Comparison of ENCODE assay signal across 22 cellular contexts in the genomic region with DNA sequence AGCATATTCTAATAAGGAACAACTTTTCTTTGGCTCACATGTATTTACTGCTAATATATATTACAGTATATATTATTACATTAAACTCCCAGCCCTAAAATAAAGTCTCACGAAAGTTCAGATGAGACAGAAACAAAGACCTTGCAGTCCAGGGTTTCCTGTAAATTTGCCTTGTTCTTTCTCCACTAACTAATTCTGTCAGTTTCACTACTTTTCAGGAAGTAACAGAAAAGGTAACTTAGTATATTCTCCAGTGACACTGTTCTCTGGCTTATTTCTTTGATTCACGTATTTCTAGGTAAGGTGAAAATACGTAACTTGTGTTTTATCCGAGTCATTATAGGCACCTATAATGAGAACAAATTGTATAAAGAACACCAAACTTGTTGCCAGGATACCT. TPM values are rescaled to one million over a fixed set of nuclear protein-coding genes. Genes with fewer than 3 reads are reported as not detected.
DNase-seq lines count a peak whose midpoint lies in the region; ATAC-seq, FAIRE-seq and TF ChIP-seq lines count a peak whose summit lies in the region.
"Had no signal": no experiment of that assay in that cellular context is flagged by ENCODE, and none has a peak within 500 bp of the region (broad histone marks: within the 10 kb centered on the region; RNA-seq: fewer than 3 reads in every experiment).

No MANE protein-coding gene starts in this region.

- peak overlapping the region; percentile 23; the same call in 1 of the 2 replicates for H3K4me3 ChIP-seq in GM12865 (ENCODE audit: low read depth, low read length)
- no peak overlapping the region for H3K4me3 ChIP-seq in neuronal stem cell (ENCODE audit: low read length in 2 of 2)
- H3K4me3 ChIP-seq: SJCRH30 had no signal

- no peak overlapping the region for H3K23ac ChIP-seq in neuronal stem cell (ENCODE audit: low read depth, low read length, poor library complexity)

- no peak overlapping the region for H2BK12ac ChIP-seq in neuronal stem cell (ENCODE audit: low read length)

- peak; percentile 37 for DNase-seq in GM12865 (ENCODE audit: low read depth)
- no peak for DNase-seq in GM19239 (ENCODE audit: insufficient read length, low spot score)
- peak; percentile 35 for DNase-seq in OCI-M1 (lab: John Stamatoyannopoulos, UW)
- DNase-seq in memory B cell (ENCODE audit: low spot score in 2 of 2): no peak
- DNase-seq in neuronal stem cell (ENCODE audit: low spot score): no peak
- DNase-seq in NCI-H187 (lab: John Stamatoyannopoulos, UW): no peak
- DNase-seq: Caco-2; CD8-positive, alpha-beta T cell; DMS79; GF-D8; KBM-7; NCI-H1092 treated with DMSO at 0.1 percent for 48 hours; NCI-H1436; NCI-H187 treated with DMSO at 0.1 percent for 48 hours; NCI-H2171 treated with DMSO at 0.1 percent for 48 hours; NCI-H345; PC-3; SJCRH30 had no signal

- no peak overlapping the region for H2BK120ac ChIP-seq in neuronal stem cell (ENCODE audit: low read depth, low read length)

- no peak overlapping the region for H2BK5ac ChIP-seq in neuronal stem cell (ENCODE audit: low read length)

- no peak overlapping the region for H3K18ac ChIP-seq in neuronal stem cell (ENCODE audit: low read length)

- H3K4me2 ChIP-seq in neuronal stem cell (ENCODE audit: insufficient read depth, low read length, poor library complexity, severe bottlenecking): no peak overlapping the region

- H3K4me1 Mint-ChIP-seq in memory B cell: peaks cover 15% of the 10 kb centered on the region

- peaks cover 0 to 4% of the 10 kb centered on the region in 2 donors for H3K36me3 ChIP-seq in neuronal stem cell (replicated peaks in 1 of 2; ENCODE audit: control insufficient read depth in 2 of 2, insufficient read depth in 2 of 2, low read length in 2 of 2)

- no peaks in the 10 kb centered on the region for H3K27me3 Mint-ChIP-seq in memory B cell
- H3K27me3 Mint-ChIP-seq: B cell had no signal

- no peak overlapping the region for H3K4me3 Mint-ChIP-seq in memory B cell
- H3K4me3 Mint-ChIP-seq: B cell; CD8-positive, alpha-beta T cell had no signal

- H3K4me1 ChIP-seq in neuronal stem cell (ENCODE audit: control insufficient read depth in 2 of 2, insufficient read depth in 1 of 2, low read depth in 1 of 2, low read length in 2 of 2): peaks cover 0 to 6% of the 10 kb centered on the region in 2 donors
- H3K4me1 ChIP-seq: SJCRH30 had no signal

- peaks cover 0 to 8% of the 10 kb centered on the region in 2 donors for H3K9me3 ChIP-seq in neuronal stem cell (replicated peaks in 1 of 2; ENCODE audit: control insufficient read depth in 2 of 2, insufficient read depth in 1 of 2, low read depth in 1 of 2, low read length in 2 of 2)
- H3K9me3 ChIP-seq: Caco-2 had no signal

- no peak overlapping the region for H4K8ac ChIP-seq in neuronal stem cell (ENCODE audit: low read depth, low read length)

- no peak for ATAC-seq in memory B cell (ENCODE audit: low read depth)
- no peak for ATAC-seq in GM18909 (IDR thresholded peaks at IDR 0.05; ENCODE audit: poor library complexity, unreplicated experiment)
- ATAC-seq: CD8-positive, alpha-beta T cell; HCT116; PC-3 had no signal

- H3K14ac ChIP-seq in neuronal stem cell (ENCODE audit: low read length): no peak overlapping the region

- H3K79me1 ChIP-seq in neuronal stem cell (ENCODE audit: low read depth, low read length): peaks cover 2% of the 10 kb centered on the region

- WGBS in neuronal stem cell (ENCODE audit: extremely low coverage in 2 of 2, insufficient read length in 2 of 2, insufficient replicate concordance in 1 of 2), 2 donors: no CpG with 5 or more reads among the region's 4 CpGs

- no peak overlapping the region for H2AK5ac ChIP-seq in neuronal stem cell (ENCODE audit: low read depth, low read length)

- no peak overlapping the region for H3K9ac ChIP-seq in neuronal stem cell (ENCODE audit: low read depth, low read length, poor library complexity)

- H3K27me3 ChIP-seq in neuronal stem cell (ENCODE audit: control insufficient read depth in 3 of 3, insufficient read depth in 3 of 3, low read depth in 1 of 3, low read length in 3 of 3): no peaks in the 10 kb centered on the region
- H3K27me3 ChIP-seq: SJCRH30 had no signal

- H3K27ac ChIP-seq in neuronal stem cell (replicated peaks; ENCODE audit: low read length): no peak overlapping the region
- H3K27ac ChIP-seq: C4-2B, SJCRH30 had no signal

- H3K36me3 Mint-ChIP-seq in memory B cell: peaks cover 2% of the 10 kb centered on the region

- no peak overlapping the region for H4K91ac ChIP-seq in neuronal stem cell (ENCODE audit: low read depth, low read length, poor library complexity)

- no peak overlapping the region for H2BK15ac ChIP-seq in neuronal stem cell (ENCODE audit: low read length)

- peak; percentile 83 for FAIRE-seq in GM19239 (lab: Jason Lieb, UNC)

- peaks cover 3% of the 10 kb centered on the region for H3K9me3 Mint-ChIP-seq in memory B cell
- H3K9me3 Mint-ChIP-seq: CD8-positive, alpha-beta T cell had no signal

- H2AFZ ChIP-seq in neuronal stem cell (ENCODE audit: low read length): no peak overlapping the region

- H3K4ac ChIP-seq in neuronal stem cell (ENCODE audit: low read length): no peak overlapping the region

- peak overlapping the region; percentile 68 for H3K27ac Mint-ChIP-seq in memory B cell
- H3K27ac Mint-ChIP-seq: CD8-positive, alpha-beta T cell had no signal

- TF ChIP-seq CTCF in GM12865 (IDR thresholded peaks at IDR 0.05; ENCODE audit: insufficient read depth, low read depth, low read length, missing control alignments): no peak

RNA-seq across cellular contexts. Expression of a gene that starts 35.2 kb away (rescaled TPM):
- polyA plus RNA-seq in neuronal stem cell (2013, experiment 1 of 2): 203 TPM
- polyA plus RNA-seq in neuronal stem cell (2013, experiment 2 of 2): 195 TPM

RNA-seq across cellular contexts. Expression of a gene that starts 35.4 kb away (rescaled TPM):
- 264 TPM for polyA plus RNA-seq in neuronal stem cell (2013, experiment 1 of 2)
- 273 TPM for polyA plus RNA-seq in neuronal stem cell (2013, experiment 2 of 2)

Comparison
In these comparisons a context has a peak if more than half of its experiments do, and no peak if none do; other contexts are left out.
1. DNase-seq: peak in GM12865 (single experiment) and OCI-M1 (single experiment); none in GM19239 (single experiment), memory B cell (0 of 2), neuronal stem cell (single experiment) and NCI-H187 (0 of 2).